Comparison of ENCODE assay signal across 8 cellular contexts in the genomic region with DNA sequence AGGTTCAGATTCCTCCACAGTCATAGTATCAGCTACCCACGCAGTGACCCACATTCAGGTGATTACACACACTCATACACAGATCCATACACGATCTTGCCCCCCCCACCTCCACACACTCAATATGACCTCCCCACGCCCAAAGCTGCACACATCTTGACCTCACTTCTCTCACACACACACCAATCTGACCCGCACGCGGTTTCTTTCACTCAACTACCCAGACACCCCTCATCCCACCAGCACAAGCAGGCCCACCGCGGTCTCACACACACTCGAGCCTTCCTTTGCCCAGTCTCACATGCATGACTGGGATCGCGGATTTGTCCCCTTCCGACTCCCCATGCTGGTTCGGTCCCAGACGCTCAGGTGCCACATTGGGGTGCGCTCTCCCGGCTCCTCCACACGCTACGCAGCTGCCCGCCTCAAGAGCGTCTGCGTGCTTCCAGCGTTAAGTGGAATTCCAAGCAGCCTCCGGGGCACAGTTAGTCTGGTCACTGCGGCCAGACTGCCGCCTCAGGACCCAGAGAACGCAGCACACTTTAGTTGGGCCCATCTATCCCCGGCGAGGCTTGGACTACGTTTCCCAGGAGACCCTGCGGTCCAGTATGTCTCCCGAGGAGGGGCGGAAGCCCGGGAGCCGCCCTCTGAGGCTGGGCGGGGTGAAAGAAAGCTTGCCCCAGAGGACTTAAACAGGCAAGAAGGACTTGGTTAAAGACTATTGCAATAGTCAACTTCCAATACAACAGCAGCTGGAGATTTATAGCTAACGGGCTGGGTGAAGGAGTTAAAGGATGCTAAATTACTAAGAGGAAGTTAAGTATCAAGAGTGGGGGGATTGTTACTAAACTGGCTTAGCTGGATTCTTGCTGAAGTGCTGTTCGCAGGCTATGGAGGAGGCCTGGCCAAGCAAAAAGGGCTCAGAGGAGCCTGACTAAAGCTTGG. TPM values are rescaled to one million over a fixed set of nuclear protein-coding genes. Genes with fewer than 3 reads are reported as not detected.
DNase-seq lines count a peak whose midpoint lies in the region; ATAC-seq and TF ChIP-seq lines count a peak whose summit lies in the region.

No MANE protein-coding gene starts in this region.

- no peak for TF ChIP-seq CTCF in GM10266 (IDR thresholded peaks at IDR 0.05; ENCODE audit: control insufficient read depth, insufficient read depth, low read depth, missing control alignments)
- no peak for TF ChIP-seq CTCF in heart right ventricle (IDR thresholded peaks at IDR 0.05)
- no peak for TF ChIP-seq CTCF in type B pancreatic cell (conservative IDR thresholded peaks at IDR 0.05)

- H3K4me3 ChIP-seq in heart right ventricle = peak overlapping the region; percentile 46 to 92 (median 76)

- ATAC-seq in HG02588 (IDR thresholded peaks at IDR 0.05; ENCODE audit: unreplicated experiment) = peak; percentile 80
- ATAC-seq in heart right ventricle = peak; percentile 97 to 99 (median 98)

- no peaks in the 10 kb centered on the region for H3K27me3 Mint-ChIP-seq in type B pancreatic cell

- WGBS in heart right ventricle, 2 donors = 0 to 1% methylated on average over 37 of the region's 37 CpGs

- H3K27ac Mint-ChIP-seq in type B pancreatic cell = no peak overlapping the region

- no peaks in the 10 kb centered on the region for H3K27me3 ChIP-seq in heart right ventricle

- H3K36me3 Mint-ChIP-seq in type B pancreatic cell = peaks cover 32% of the 10 kb centered on the region

- peaks cover 14% of the 10 kb centered on the region for H3K9me3 Mint-ChIP-seq in type B pancreatic cell

- no peak overlapping the region for H3K4me3 Mint-ChIP-seq in type B pancreatic cell

- DNase-seq in GM10266 (ENCODE audit: extremely low spot score) (peak; percentile 81), NCI-H1105 treated with DMSO at 0.1 percent for 48 hours (lab: John Stamatoyannopoulos, UW) (peak; percentile 81), SW480 (ENCODE audit: low spot score) (peak; percentile 80), amniotic epithelial cell (ENCODE audit: low read depth) (peak; percentile 89), heart right ventricle (peak; percentile 90 to 94), posterior cingulate gyrus (peak; percentile 87 to 99 (median 92)), type B pancreatic cell (ENCODE audit: extremely low spot score, unreplicated experiment) (peak; percentile 90)

- peaks cover 0 to 38% (median 17%) of the 10 kb centered on the region in 9 donors for H3K4me1 ChIP-seq in heart right ventricle

- peaks cover 0 to 58% (median 0%) of the 10 kb centered on the region in 11 donors for H3K9me3 ChIP-seq in heart right ventricle

- peak overlapping the region; percentile 32 to 96 (median 92) for H3K27ac ChIP-seq in heart right ventricle

- H3K36me3 ChIP-seq in heart right ventricle = peaks cover 0 to 38% (median 12%) of the 10 kb centered on the region in 9 donors

- H3K4me1 Mint-ChIP-seq in type B pancreatic cell (ENCODE audit: unreplicated experiment) = no peaks in the 10 kb centered on the region

- intact Hi-C loops in heart right ventricle (cut with DNase I) = loop anchor here in 5 of 10 donors (1.0 to 5.0 kb wide), 6 partner anchors 12 to 943 kb away; a partner anchor contains a TSS
- intact Hi-C loops in posterior cingulate gyrus (cut with DNase I) = loop anchor here (1.0 to 10.0 kb wide), 3 partner anchors 12 to 163 kb away; a partner anchor contains a TSS

RNA-seq across cellular contexts. Expression of a gene that starts 0.7 kb away (rescaled TPM):
- total RNA-seq in heart right ventricle = 1 to 10 TPM; 2.2 to 4.5 (median 3.0) TPM
- polyA plus RNA-seq in heart right ventricle = 1 to 10 TPM; 1.4 to 3.7 TPM
- total RNA-seq in type B pancreatic cell (ENCODE audit: low replicate concordance) = 10.9 and 12.5 TPM in 2 replicates

RNA-seq across cellular contexts. Expression of a gene that starts 11.8 kb away (rescaled TPM):
- total RNA-seq in heart right ventricle (10 to 100 TPM in 3 of 10 donors, 1 to 10 TPM in 7; 4.5 to 11.8 (median 8.7) TPM), type B pancreatic cell (ENCODE audit: low replicate concordance) (10.0 and 10.1 TPM in 2 replicates)
- polyA plus RNA-seq in heart right ventricle = 1 to 10 TPM; 2.3 to 3.2 TPM

Comparison
In these comparisons a context has a peak if more than half of its experiments do, and no peak if none do; other contexts are left out.
1. Peak in every context shown above with its lines: DNase-seq, ATAC-seq, H3K4me3 ChIP-seq and H3K27ac ChIP-seq.